11 cellular contexts compared by ENCODE assay signal in genomic region chr22:41910050-41910598, GRCh38. TPM values are rescaled to one million over a fixed set of nuclear protein-coding genes. Genes with fewer than 3 reads are reported as not detected.
DNase-seq lines count a peak whose midpoint lies in the region; ATAC-seq, FAIRE-seq and TF ChIP-seq lines count a peak whose summit lies in the region.
"Had no signal": no experiment of that assay in that cellular context is flagged by ENCODE, and none has a peak within 500 bp of the region (broad histone marks: within the 10 kb centered on the region; RNA-seq: fewer than 3 reads in every experiment).

No MANE protein-coding gene starts in this region.

- H3K27ac ChIP-seq in GM23338 (ENCODE audit: low read depth) (no peak overlapping the region), astrocyte (ENCODE audit: low read depth, low read length) (no peak overlapping the region)

- H3K36me3 Mint-ChIP-seq in GM23338 (ENCODE audit: low read depth) (peaks cover 5% of the 10 kb centered on the region), astrocyte (ENCODE audit: low read depth, unreplicated experiment) (peaks cover 3% of the 10 kb centered on the region)
- H3K36me3 Mint-ChIP-seq in stimulated activated effector memory CD8-positive, alpha-beta T cell treated with anti-CD3 and anti-CD28 coated beads, Interleukin-12 subunit alpha, Interleukin-12 subunit beta, amount 100 ng/mL, for 72 hours: peaks cover 65% of the 10 kb centered on the region

- peaks cover 69% of the 10 kb centered on the region for H3K27me3 ChIP-seq in GM23338 (ENCODE audit: insufficient read depth)
- H3K27me3 ChIP-seq in astrocyte (ENCODE audit: insufficient read depth, low read length): peaks cover 35% of the 10 kb centered on the region

- H3K4me2 ChIP-seq in GM23338 (peak overlapping the region; percentile 73), astrocyte (ENCODE audit: low read length) (peak overlapping the region; percentile 75)

- H3K36me3 ChIP-seq in GM23338 (ENCODE audit: insufficient read depth) (no peaks in the 10 kb centered on the region), astrocyte (ENCODE audit: insufficient read depth, low read length) (no peaks in the 10 kb centered on the region)

- peak overlapping the region; percentile 48; the same call in 1 of the 2 replicates for H3K4me3 ChIP-seq in GM23338
- H3K4me3 ChIP-seq in astrocyte (ENCODE audit: insufficient read depth, low read depth, low read length): no peak overlapping the region

- H3F3A ChIP-seq in GM23338 (replicated peaks; ENCODE audit: low read depth): peaks cover 20% of the 10 kb centered on the region

- TF ChIP-seq CTCF in GM23338 (conservative IDR thresholded peaks at IDR 0.05; ENCODE audit: low read depth in 2 of 2) (no peak), astrocyte (IDR thresholded peaks at IDR 0.05; ENCODE audit: insufficient read depth, low read depth, low read length) (no peak)

- H3K9ac ChIP-seq in astrocyte (ENCODE audit: low read length): no peak overlapping the region

- H2AFZ ChIP-seq in GM23338: no peak overlapping the region
- no peak overlapping the region for H2AFZ ChIP-seq in astrocyte (ENCODE audit: low read depth, low read length)

- H3K27me3 Mint-ChIP-seq in GM23338 (ENCODE audit: insufficient read depth, low read depth, poor library complexity) (peaks cover 66% of the 10 kb centered on the region), astrocyte (ENCODE audit: low read depth, unreplicated experiment) (peaks cover 25% of the 10 kb centered on the region)

- H4K20me1 ChIP-seq in GM23338 (replicated peaks; ENCODE audit: insufficient read depth) (peaks cover 5% of the 10 kb centered on the region), astrocyte (ENCODE audit: insufficient read depth, low read length) (peaks cover 49% of the 10 kb centered on the region)

- no peaks in the 10 kb centered on the region for H3K9me3 ChIP-seq in astrocyte (ENCODE audit: insufficient read depth, low read depth, low read length)

- H3K9me2 ChIP-seq in GM23338 (ENCODE audit: insufficient read depth): no peaks in the 10 kb centered on the region

- H3K79me2 ChIP-seq in GM23338 (replicated peaks; ENCODE audit: insufficient read depth) (no peaks in the 10 kb centered on the region), astrocyte (ENCODE audit: insufficient read depth, low read length) (no peaks in the 10 kb centered on the region)

- H3K4me3 Mint-ChIP-seq in GM23338: no peak overlapping the region
- no peak overlapping the region for H3K4me3 Mint-ChIP-seq in astrocyte (ENCODE audit: unreplicated experiment)
- peak overlapping the region; percentile 61 for H3K4me3 Mint-ChIP-seq in stimulated activated effector memory CD8-positive, alpha-beta T cell treated with anti-CD3 and anti-CD28 coated beads, Interleukin-12 subunit alpha, Interleukin-12 subunit beta, amount 100 ng/mL, for 72 hours

- H3K4me1 ChIP-seq in GM23338 (ENCODE audit: insufficient read depth) (peaks cover 8% of the 10 kb centered on the region; the same call in 1 of the 2 replicates), astrocyte (ENCODE audit: insufficient read depth, low read length) (peaks cover 16% of the 10 kb centered on the region)

- ATAC-seq in GM23338 (peak; percentile 32), HG03159 (IDR thresholded peaks at IDR 0.05; ENCODE audit: unreplicated experiment) (no peak)
- ATAC-seq in stimulated activated effector memory CD8-positive, alpha-beta T cell treated with anti-CD3 and anti-CD28 coated beads, Interleukin-12 subunit alpha, Interleukin-12 subunit beta, amount 100 ng/mL, for 72 hours: peak; percentile 0

- H3K27ac Mint-ChIP-seq in GM23338: no peak overlapping the region
- H3K27ac Mint-ChIP-seq in astrocyte (ENCODE audit: unreplicated experiment): no peak overlapping the region
- H3K27ac Mint-ChIP-seq in stimulated activated effector memory CD8-positive, alpha-beta T cell treated with anti-CD3 and anti-CD28 coated beads, Interleukin-12 subunit alpha, Interleukin-12 subunit beta, amount 100 ng/mL, for 72 hours: no peak overlapping the region
- H3K27ac Mint-ChIP-seq: type B pancreatic cell had no signal

- no peak for FAIRE-seq in astrocyte (lab: Jason Lieb, UNC)

- peaks cover 6% of the 10 kb centered on the region for H3K9me3 Mint-ChIP-seq in GM23338
- H3K9me3 Mint-ChIP-seq in astrocyte (ENCODE audit: unreplicated experiment): peaks cover 2% of the 10 kb centered on the region
- H3K9me3 Mint-ChIP-seq in stimulated activated effector memory CD8-positive, alpha-beta T cell treated with anti-CD3 and anti-CD28 coated beads, Interleukin-12 subunit alpha, Interleukin-12 subunit beta, amount 100 ng/mL, for 72 hours: no peaks in the 10 kb centered on the region
- H3K9me3 Mint-ChIP-seq: type B pancreatic cell had no signal

- peaks cover 12% of the 10 kb centered on the region; the same call in 2 of the 3 replicates for H3K4me1 Mint-ChIP-seq in GM23338
- H3K4me1 Mint-ChIP-seq in astrocyte (ENCODE audit: low read depth, unreplicated experiment): no peaks in the 10 kb centered on the region
- peaks cover 49% of the 10 kb centered on the region for H3K4me1 Mint-ChIP-seq in stimulated activated effector memory CD8-positive, alpha-beta T cell treated with anti-CD3 and anti-CD28 coated beads, Interleukin-12 subunit alpha, Interleukin-12 subunit beta, amount 100 ng/mL, for 72 hours

- DNase-seq in GM23338 (ENCODE audit: low spot score): peak; percentile 79
- DNase-seq in astrocyte (ENCODE audit: low read depth): no peak
- DNase-seq in iPS-NIHi7 (ENCODE audit: extremely low spot score): peak; percentile 88
- DNase-seq in stimulated activated effector memory CD8-positive, alpha-beta T cell treated with anti-CD3 and anti-CD28 coated beads, Interleukin-12 subunit alpha, Interleukin-12 subunit beta, amount 100 ng/mL, for 72 hours (ENCODE audit: low spot score in 2 of 2): no peak
- DNase-seq in putamen (ENCODE audit: low spot score): no peak
- no peak for DNase-seq in NCI-H2227 treated with DMSO at 0.1 percent for 48 hours (lab: John Stamatoyannopoulos, UW)
- DNase-seq in GM19238 (ENCODE audit: insufficient read length, low spot score): no peak
- DNase-seq: effector CD4-positive, alpha-beta T cell; NCI-H2029 had no signal

TF ChIP-seq in GM23338, 12 proteins besides CTCF, POLR2A, EP300 and RAD21:
- TF ChIP-seq NANOG (IDR thresholded peaks at IDR 0.05; ENCODE audit: borderline replicate concordance): no peak
- TF ChIP-seq JUNB (IDR thresholded peaks at IDR 0.05; ENCODE audit: unreplicated experiment): no peak
- no peak for TF ChIP-seq POLR2AphosphoS5 (IDR thresholded peaks at IDR 0.05; ENCODE audit: low read depth)
- TF ChIP-seq CREB1 (CRISPR knock-in tag; IDR thresholded peaks at IDR 0.05; ENCODE audit: low read depth): no peak
- no peak for TF ChIP-seq ETS1 (IDR thresholded peaks at IDR 0.05)
- TF ChIP-seq EZH2 (IDR thresholded peaks at IDR 0.05; ENCODE audit: low read depth, unreplicated experiment): no peak
- TF ChIP-seq ZNF114 (CRISPR knock-in tag; IDR thresholded peaks at IDR 0.05): no peak
- TF ChIP-seq EZH2phosphoT487 (IDR thresholded peaks at IDR 0.05; ENCODE audit: unreplicated experiment): no peak

RNA-seq across cellular contexts. Expression of gene SHISA8, which starts 4.8 kb away (rescaled TPM):
- 0.62 and 5.1 TPM in 2 replicates for total RNA-seq in GM23338 (2014; rRNA removed; shearing (Covaris generic))
- 0.21 TPM in 1 of 2 replicates, not detected in the other for polyA plus RNA-seq in GM23338 (2016; fragmentation: Nextera tagmentation; extraction: Ambion mirVana)
- total RNA-seq in astrocyte: not detected in 2 replicates

RNA-seq across cellular contexts. Expression of gene TNFRSF13C, which starts 16.5 kb away (rescaled TPM):
- 0.97 and 1.7 TPM in 2 replicates for total RNA-seq in GM23338 (2014; rRNA removed; shearing (Covaris generic))
- 0.75 and 1.0 TPM in 2 replicates for polyA plus RNA-seq in GM23338 (2016; fragmentation: Nextera tagmentation; extraction: Ambion mirVana)
- total RNA-seq in astrocyte: 0.12 TPM in 1 of 2 replicates, not detected in the other

RNA-seq across cellular contexts. Expression of gene CENPM, which starts 36.8 kb away (rescaled TPM):
- 40.0 and 61.6 TPM in 2 replicates for total RNA-seq in GM23338 (2014; rRNA removed; shearing (Covaris generic))
- polyA plus RNA-seq in GM23338 (2016; fragmentation: Nextera tagmentation; extraction: Ambion mirVana): 50.0 and 51.1 TPM in 2 replicates
- total RNA-seq in astrocyte: 0.84 and 2.0 TPM in 2 replicates

RNA-seq across cellular contexts. Expression of gene SEPTIN3, which starts 59.1 kb away (rescaled TPM):
- 28.4 and 30.7 TPM in 2 replicates for total RNA-seq in GM23338 (2014; rRNA removed; shearing (Covaris generic))
- polyA plus RNA-seq in GM23338 (2016; fragmentation: Nextera tagmentation; extraction: Ambion mirVana): 16.4 and 19.4 TPM in 2 replicates
- 0.43 and 0.52 TPM in 2 replicates for total RNA-seq in astrocyte

Comparison
In these comparisons a context has a peak if more than half of its experiments do, and no peak if none do; other contexts are left out.
1. DNase-seq: peak in GM23338 (single experiment) and iPS-NIHi7 (single experiment); none in astrocyte (single experiment), stimulated activated effector memory CD8-positive, alpha-beta T cell treated with anti-CD3 and anti-CD28 coated beads, Interleukin-12 subunit alpha, Interleukin-12 subunit beta, amount 100 ng/mL, for 72 hours (0 of 2), putamen (single experiment), NCI-H2227 treated with DMSO at 0.1 percent for 48 hours (single experiment) and GM19238 (single experiment).
2. RNA of gene CENPM, which starts 36.8 kb away (total RNA-seq): 40.0 to 61.6 TPM in GM23338; 0.84 to 2.0 TPM in astrocyte; every median in the first group is over 10 times any median in the second.